In genomic region chr9:91886433-91887031, GRCh38 we compare ENCODE assay signal across 20 cellular contexts.
DNase-seq lines count a peak whose midpoint lies in the region; ATAC-seq, FAIRE-seq and TF ChIP-seq lines count a peak whose summit lies in the region.
"Had no signal": no experiment of that assay in that cellular context is flagged by ENCODE, and none has a peak within 500 bp of the region (broad histone marks: within the 10 kb centered on the region; RNA-seq: fewer than 3 reads in every experiment).

No MANE protein-coding gene starts in this region.

- H3K4me1 ChIP-seq in liver (ENCODE audit: control insufficient read depth in 4 of 4, insufficient read depth in 4 of 4, low read length in 3 of 4) (peaks cover 0 to 2% (median 0%) of the 10 kb centered on the region in 4 donors), HepG2 (ENCODE audit: insufficient read depth, low read length) (peaks cover 23% of the 10 kb centered on the region), H1 (replicated peaks in 1 of 4; ENCODE audit: control insufficient read depth in 3 of 4, insufficient read depth in 4 of 4, low read length in 3 of 4) (peaks cover 4 to 20% (median 13%) of the 10 kb centered on the region in 4 experiments), urinary bladder (ENCODE audit: insufficient read depth) (no peaks in the 10 kb centered on the region)
- H3K4me1 ChIP-seq: HAP-1 had no signal

- no peaks in the 10 kb centered on the region for H3K79me2 ChIP-seq in HepG2 (ENCODE audit: insufficient read depth, low read length)
- no peaks in the 10 kb centered on the region for H3K79me2 ChIP-seq in H1 (ENCODE audit: control insufficient read depth in 1 of 2, insufficient read depth in 2 of 2, low read length in 2 of 2)

- TF ChIP-seq EP300 in HepG2 (IDR thresholded peaks at IDR 0.05; ENCODE audit: low read depth in 2 of 2, low read length in 2 of 2) (no peak), HepG2 (CRISPR knock-in tag; IDR thresholded peaks at IDR 0.05; ENCODE audit: borderline replicate concordance) (no peak), H1 (IDR thresholded peaks at IDR 0.05; ENCODE audit: borderline replicate concordance in 1 of 2, low read depth in 2 of 2, low read length in 2 of 2) (peak in 1 of 2 experiments; percentile 65; a peak in 1 of 3 replicates)

- no TSS peak for BruUV-seq in HepG2 (replicated peaks; lab: Mats Ljungman, UMichigan)

- no peak overlapping the region for H4K8ac ChIP-seq in H1 (ENCODE audit: extremely low read depth, insufficient read depth, low read length)

- POLR2A ChIA-PET in HepG2 (lab: Yijun Ruan, JAX) = no interaction called here
- POLR2A ChIA-PET in H1 (lab: Charles Lee; ENCODE audit: partially characterized antibody) = interaction anchor here (0.6 to 0.7 kb wide), 2 partner anchors 63 to 74 kb away, joined by 3 to 5 read pairs; partner anchors contain the start of gene ROR2

- no peak overlapping the region for H3K23ac ChIP-seq in H1 (ENCODE audit: insufficient read length)

- peak overlapping the region; percentile 20 for H4K91ac ChIP-seq in H1 (replicated peaks; ENCODE audit: insufficient read length, low read length)

- H3K4ac ChIP-seq in H1 (replicated peaks; ENCODE audit: insufficient read length, low read depth, low read length) = no peak overlapping the region

- 43% methylated on average over 30 of the region's 30 CpGs for WGBS in liver
- WGBS in HepG2 (ENCODE audit: low lambda C conversion rate) = 84% methylated on average over 25 of the region's 30 CpGs
- WGBS in H1 (ENCODE audit: extremely low coverage in 1 of 2, insufficient coverage in 1 of 2, insufficient read length in 1 of 2, insufficient replicate concordance in 2 of 2, low coverage in 1 of 2, low lambda C conversion rate in 2 of 2, missing lambda C conversion rate in 1 of 2), 2 experiments = 1% methylated on average over 19 of the region's 30 CpGs; no CpG with 5 or more reads in 1 of the 2 experiments
- WGBS in urinary bladder = 71% methylated on average over 30 of the region's 30 CpGs

- no peak overlapping the region for H3K4me2 ChIP-seq in HepG2 (ENCODE audit: low read depth, low read length)
- peak overlapping the region; percentile 62 to 87 for H3K4me2 ChIP-seq in H1 (ENCODE audit: insufficient read depth in 1 of 2, low read depth in 2 of 2, low read length in 2 of 2)

- H3K27ac ChIP-seq in liver (ENCODE audit: low read depth in 1 of 2, low read length in 2 of 2) (peak overlapping the region; percentile 12 to 41), HepG2 (ENCODE audit: extremely low read length, insufficient read depth, low read length) (no peak overlapping the region), H1 (ENCODE audit: low read depth, low read length) (no peak overlapping the region), urinary bladder (ENCODE audit: low read depth) (peak overlapping the region; percentile 33)

- TF ChIP-seq POLR2A in HepG2 (IDR thresholded peaks at IDR 0.05; ENCODE audit: insufficient read depth in 1 of 2, low read depth in 2 of 2, low read length in 2 of 2) (no peak), H1 (IDR thresholded peaks at IDR 0.05; ENCODE audit: control extremely low read depth in 1 of 2, low read depth in 2 of 2, low read length in 2 of 2) (no peak)

- no peak for ATAC-seq in HepG2

- intact Hi-C loops in HepG2 (cut with micrococcal nuclease; ENCODE audit: unreplicated experiment) = no loop called here

- peaks cover 61% of the 10 kb centered on the region for H3K4me1 Mint-ChIP-seq in mesothelial cell of epicardium
- H3K4me1 Mint-ChIP-seq: immature natural killer cell had no signal

- TF ChIP-seq RAD21 in liver (IDR thresholded peaks at IDR 0.05) (no peak), HepG2 (CRISPR knock-in tag; IDR thresholded peaks at IDR 0.05) (no peak), H1 (IDR thresholded peaks at IDR 0.05 in 1 of 2, conservative IDR thresholded peaks at IDR 0.05 in 1 of 2; ENCODE audit: low read depth in 2 of 2, low read length in 2 of 2) (no peak)

- H3K27me3 ChIP-seq in liver (ENCODE audit: control insufficient read depth in 4 of 4, insufficient read depth in 4 of 4, low read length in 3 of 4) = no peaks in the 10 kb centered on the region
- H3K27me3 ChIP-seq in HepG2 (ENCODE audit: control insufficient read depth in 1 of 2, insufficient read depth in 2 of 2, low read length in 2 of 2) = peaks cover 0 to 33% of the 10 kb centered on the region in 2 experiments; a peak in 2 of 5 replicates
- peaks cover 26 to 46% (median 40%) of the 10 kb centered on the region in 4 experiments for H3K27me3 ChIP-seq in H1 (replicated peaks in 1 of 4; ENCODE audit: control insufficient read depth in 3 of 4, extremely low read depth in 1 of 4, insufficient read depth in 3 of 4, low read length in 3 of 4)
- H3K27me3 ChIP-seq: uterus had no signal

- no peaks in the 10 kb centered on the region for H3K27me3 Mint-ChIP-seq in mesothelial cell of epicardium (ENCODE audit: low read depth)

- H2BK120ac ChIP-seq in H1 (replicated peaks; ENCODE audit: low read depth, low read length) = no peak overlapping the region

- H3K56ac ChIP-seq in H1 (replicated peaks; ENCODE audit: insufficient read length, low read depth, low read length) = no peak overlapping the region

- no peak for DNase-seq in HepG2 (ENCODE audit: low spot score)
- peak; percentile 63 to 72 for DNase-seq in H1 (ENCODE audit: low read depth in 1 of 2, low spot score in 2 of 2)
- no peak for DNase-seq in mesothelial cell of epicardium (ENCODE audit: low spot score in 2 of 2, unreplicated experiment in 2 of 2)
- DNase-seq in HCEC 1CT = no peak
- no peak for DNase-seq in activated effector memory CD4-positive, alpha-beta T cell treated with Interleukin-2 at 50 U/mL for 16 hours
- no peak for DNase-seq in middle frontal gyrus (ENCODE audit: extremely low spot score, low spot score)
- DNase-seq: activated gamma-delta T cell; amniotic stem cell; cerebellar nuclear complex; immature natural killer cell; NCI-H1436 treated with DMSO at 0.1 percent for 48 hours; NCI-H510A; retina; SHP77 treated with DMSO at 0.1 percent for 48 hours; stimulated activated naive CD4-positive, alpha-beta T cell treated with Interleukin-2 at 50 U/mL for 16 hours; uterus had no signal

- in situ Hi-C loops in HepG2 (cut with HindIII; ENCODE audit: extremely low pct_ligation_motif_present, low pct_unique_long_range_greater_than_20kb) = no loop called here

- H3K18ac ChIP-seq in H1 (ENCODE audit: extremely low read depth, low read length) = 0 out of 2 replicates have a peak overlapping the region, but pooled peaks have one; percentile 11

- H4K5ac ChIP-seq in H1 (ENCODE audit: insufficient read length, low read depth, low read length) = no peak overlapping the region

- H3K27ac Mint-ChIP-seq in mesothelial cell of epicardium = peak overlapping the region; percentile 81
- H3K27ac Mint-ChIP-seq: immature natural killer cell had no signal

- H3K36me3 ChIP-seq in liver (ENCODE audit: control insufficient read depth in 4 of 4, insufficient read depth in 3 of 4, low read depth in 1 of 4, low read length in 3 of 4) (no peaks in the 10 kb centered on the region), HepG2 (replicated peaks in 1 of 2; ENCODE audit: control insufficient read depth in 1 of 2, insufficient read depth in 2 of 2, low read length in 2 of 2) (no peaks in the 10 kb centered on the region), H1 (ENCODE audit: control insufficient read depth in 2 of 4, insufficient read depth in 4 of 4, low read length in 3 of 4) (no peaks in the 10 kb centered on the region), urinary bladder (ENCODE audit: insufficient read depth) (no peaks in the 10 kb centered on the region)
- H3K36me3 ChIP-seq: HAP-1, uterus had no signal

- H2BK15ac ChIP-seq in H1 (ENCODE audit: low read length) = no peak overlapping the region

- H3K4me3 ChIP-seq in liver (ENCODE audit: low read depth in 1 of 3, low read length in 3 of 3) (no peak overlapping the region), HepG2 (replicated peaks in 1 of 3; ENCODE audit: insufficient read depth in 1 of 3, low read depth in 2 of 3, low read length in 3 of 3) (no peak overlapping the region), H1 (ENCODE audit: extremely low read depth in 1 of 4, insufficient read depth in 2 of 4, low read depth in 3 of 4, low read length in 4 of 4) (peak overlapping the region in 3 of 4 experiments; percentile 14 to 49 (median 15); a peak in 5 of 8 replicates), urinary bladder (ENCODE audit: low read depth, low read length) (no peak overlapping the region)
- H3K4me3 ChIP-seq: HAP-1, uterus had no signal

- H3K14ac ChIP-seq in H1 (ENCODE audit: insufficient read length) = no peak overlapping the region

- FAIRE-seq in HepG2 (lab: Jason Lieb, UNC) = no peak
- peak; percentile 78 for FAIRE-seq in H1 (lab: Jason Lieb, UNC)
- FAIRE-seq: A204.1 had no signal

- TF ChIP-seq CTCF in liver (IDR thresholded peaks at IDR 0.05; ENCODE audit: low read depth, low read length, missing input control) = no peak
- TF ChIP-seq CTCF in HepG2 (CRISPR knock-in tag; IDR thresholded peaks at IDR 0.05) = no peak
- no peak for TF ChIP-seq CTCF in H1 (IDR thresholded peaks at IDR 0.05; ENCODE audit: control extremely low read depth in 1 of 3, insufficient read depth in 1 of 3, low read depth in 1 of 3, low read length in 3 of 3)
- TF ChIP-seq CTCF in mesothelial cell of epicardium (IDR thresholded peaks at IDR 0.05; ENCODE audit: unreplicated experiment) = no peak

- CTCF ChIA-PET in HepG2 (lab: Yijun Ruan, JAX; ENCODE audit: low intra/inter-chr PET ratio, low total read pairs) (no interaction called here), H1 (lab: Charles Lee; ENCODE audit: partially characterized antibody) (interaction anchor here (0.6 to 1.3 kb wide), 4 partner anchors 64 to 128 kb away, joined by 3 to 6 read pairs (median 4); partner anchors contain the start of gene ROR2)

- peak overlapping the region; percentile 84; the same call in 1 of the 2 replicates for H2BK12ac ChIP-seq in H1 (ENCODE audit: low read depth, low read length)

- H3K23me2 ChIP-seq in H1 (ENCODE audit: low read depth, low read length) = peaks cover 3% of the 10 kb centered on the region; the same call in 1 of the 2 replicates

- peak overlapping the region; percentile 58 for H3K4me3 Mint-ChIP-seq in mesothelial cell of epicardium
- H3K4me3 Mint-ChIP-seq: immature natural killer cell had no signal

- H2BK20ac ChIP-seq in H1 (ENCODE audit: low read length) = no peak overlapping the region

- H2BK5ac ChIP-seq in H1 (ENCODE audit: low read depth, low read length) = no peak overlapping the region

- H2AFZ ChIP-seq in HepG2 (ENCODE audit: low read length) (no peak overlapping the region), H1 (ENCODE audit: low read length) (no peak overlapping the region)

- H3K9me3 Mint-ChIP-seq in mesothelial cell of epicardium = no peaks in the 10 kb centered on the region

- H3K79me1 ChIP-seq in H1 (ENCODE audit: low read depth, low read length) = no peaks in the 10 kb centered on the region

- H3K9me3 ChIP-seq in liver (ENCODE audit: control insufficient read depth in 4 of 4, low read length in 3 of 4) (no peaks in the 10 kb centered on the region), HepG2 (ENCODE audit: low read length) (no peaks in the 10 kb centered on the region), H1 (ENCODE audit: insufficient read depth in 2 of 2, low read depth in 1 of 2, low read length in 1 of 2) (no peaks in the 10 kb centered on the region)
- H3K9me3 ChIP-seq: HAP-1, uterus had no signal

- H4K20me1 ChIP-seq in HepG2 (ENCODE audit: insufficient read depth, low read length) (no peaks in the 10 kb centered on the region), H1 (replicated peaks in 1 of 2; ENCODE audit: control insufficient read depth in 1 of 2, insufficient read depth in 2 of 2, low read length in 2 of 2) (peaks cover 4 to 8% of the 10 kb centered on the region in 2 experiments)

- H3K9ac ChIP-seq in liver (ENCODE audit: low read depth in 1 of 2, low read length in 2 of 2) (no peak overlapping the region), HepG2 (ENCODE audit: insufficient read depth, low read depth, low read length) (no peak overlapping the region), H1 (replicated peaks in 1 of 4; ENCODE audit: extremely low read depth in 1 of 4, low read depth in 3 of 4, low read length in 3 of 4) (peak overlapping the region in 1 of 4 experiments; percentile 64; a peak in 3 of 7 replicates)

- peak overlapping the region; percentile 98 for H2AK5ac ChIP-seq in H1 (ENCODE audit: low read depth, low read length)

- peaks cover 8% of the 10 kb centered on the region for H3K36me3 Mint-ChIP-seq in mesothelial cell of epicardium
- H3K36me3 Mint-ChIP-seq: immature natural killer cell had no signal

Comparison
In these comparisons a context has a peak if more than half of its experiments do, and no peak if none do; other contexts are left out.
1. H3K27ac ChIP-seq: peak in liver (2 of 2) and urinary bladder (single experiment); none in HepG2 (single experiment) and H1 (single experiment).
2. H3K4me3 ChIP-seq: peak in H1 (3 of 4); none in liver (0 of 3), HepG2 (0 of 3) and urinary bladder (single experiment).
3. DNase-seq: peak in H1 (2 of 2); none in HepG2 (single experiment), mesothelial cell of epicardium (0 of 2), HCEC 1CT (single experiment), activated effector memory CD4-positive, alpha-beta T cell treated with Interleukin-2 at 50 U/mL for 16 hours (single experiment) and middle frontal gyrus (single experiment).